Comparison of ENCODE assay signal across 8 cellular contexts in genomic region chr2:79219383-79219988, GRCh38. TPM values are rescaled to one million over a fixed set of nuclear protein-coding genes. Genes with fewer than 3 reads are reported as not detected.
DNase-seq lines count a peak whose midpoint lies in the region; ATAC-seq and TF ChIP-seq lines count a peak whose summit lies in the region.

No MANE protein-coding gene starts in this region.

- H3K4me3 ChIP-seq in iPS DF 6.9 (ENCODE audit: low read length) (no peak overlapping the region), transverse colon (no peak overlapping the region)

- H3K36me3 Mint-ChIP-seq in activated CD8-positive, alpha-beta T cell treated with anti-CD3 and anti-CD28 coated beads for 36 hours (ENCODE audit: low read depth): no peaks in the 10 kb centered on the region

- in situ Hi-C loops in transverse colon (cut with MboI; ENCODE audit: low pct_ligation_motif_present in 1 of 4, low pct_unique_long_range_greater_than_20kb in 1 of 4, low sequenced_read_pairs in 3 of 4): no loop called here

- TF ChIP-seq CTCF in activated CD8-positive, alpha-beta T cell treated with anti-CD3 and anti-CD28 coated beads for 36 hours (IDR thresholded peaks at IDR 0.05): peak; percentile 71
- peak; percentile 61 to 71 (median 66) for TF ChIP-seq CTCF in transverse colon (IDR thresholded peaks at IDR 0.05)

- H3K27ac ChIP-seq in iPS DF 6.9 (ENCODE audit: low read length): no peak overlapping the region
- H3K27ac ChIP-seq in transverse colon: no peak overlapping the region

- WGBS in iPS DF 6.9 (ENCODE audit: insufficient coverage, insufficient read length): no CpG with 5 or more reads among the region's 9 CpGs
- 33 to 35% methylated on average over 9 of the region's 9 CpGs for WGBS in transverse colon (ENCODE audit: low coverage in 1 of 2), 2 donors

- no peaks in the 10 kb centered on the region for H3K9me3 Mint-ChIP-seq in activated CD8-positive, alpha-beta T cell treated with anti-CD3 and anti-CD28 coated beads for 36 hours

- POLR2A ChIA-PET in activated CD8-positive, alpha-beta T cell treated with anti-CD3 and anti-CD28 coated beads for 36 hours (lab: Charles Lee): no interaction called here

- no peak overlapping the region for H3K27ac Mint-ChIP-seq in activated CD8-positive, alpha-beta T cell treated with anti-CD3 and anti-CD28 coated beads for 36 hours

- H3K9me3 ChIP-seq in iPS DF 6.9 (ENCODE audit: control insufficient read depth, insufficient read depth, low read length) (no peaks in the 10 kb centered on the region), transverse colon (no peaks in the 10 kb centered on the region)

- H3K27me3 ChIP-seq in iPS DF 6.9 (ENCODE audit: control insufficient read depth, insufficient read depth, low read length) (no peaks in the 10 kb centered on the region), transverse colon (no peaks in the 10 kb centered on the region)

- TF ChIP-seq EP300 in transverse colon (IDR thresholded peaks at IDR 0.05; ENCODE audit: low read depth): no peak

- H3K4me1 ChIP-seq in iPS DF 6.9 (ENCODE audit: control insufficient read depth, insufficient read depth, low read length): no peaks in the 10 kb centered on the region
- H3K4me1 ChIP-seq in transverse colon: no peaks in the 10 kb centered on the region

- no peak for TF ChIP-seq POLR2A in transverse colon (IDR thresholded peaks at IDR 0.05)

- H3K4me1 Mint-ChIP-seq in activated CD8-positive, alpha-beta T cell treated with anti-CD3 and anti-CD28 coated beads for 36 hours (ENCODE audit: low read depth): no peaks in the 10 kb centered on the region

- H3K27me3 Mint-ChIP-seq in activated CD8-positive, alpha-beta T cell treated with anti-CD3 and anti-CD28 coated beads for 36 hours: no peaks in the 10 kb centered on the region

- no peak for ATAC-seq in activated CD8-positive, alpha-beta T cell treated with anti-CD3 and anti-CD28 coated beads for 36 hours
- no peak for ATAC-seq in activated CD4-positive, CD25-positive, alpha-beta regulatory T cell treated with anti-CD3 and anti-CD28 coated beads, Interleukin-2, amount 50 U/mL, for 24 hours

- H3K36me3 ChIP-seq in iPS DF 6.9 (ENCODE audit: control insufficient read depth, insufficient read depth, low read length) (no peaks in the 10 kb centered on the region), transverse colon (no peaks in the 10 kb centered on the region)

- DNase-seq in A172 (ENCODE audit: low spot score) (peak; percentile 43), DMS79 treated with DMSO at 0.1 percent for 48 hours (lab: John Stamatoyannopoulos, UW) (peak; percentile 56), HCEC 1CT (peak; percentile 16), NCI-H1105 treated with DMSO at 0.1 percent for 48 hours (lab: John Stamatoyannopoulos, UW) (peak; percentile 56), iPS DF 6.9 (ENCODE audit: low read depth, low spot score) (peak; percentile 37), transverse colon (peak; percentile 29)
- peak; percentile 28 for DNase-seq in activated CD8-positive, alpha-beta T cell treated with anti-CD3 and anti-CD28 coated beads for 36 hours

- CTCF ChIA-PET in activated CD8-positive, alpha-beta T cell treated with anti-CD3 and anti-CD28 coated beads for 36 hours (lab: Charles Lee): no interaction called here

- intact Hi-C loops in activated CD8-positive, alpha-beta T cell treated with anti-CD3 and anti-CD28 coated beads for 36 hours (cut with micrococcal nuclease): no loop called here
- intact Hi-C loops in transverse colon (cut with DNase I; ENCODE audit: low total_unique reads): no loop called here

- no peak overlapping the region for H3K4me3 Mint-ChIP-seq in activated CD8-positive, alpha-beta T cell treated with anti-CD3 and anti-CD28 coated beads for 36 hours

RNA-seq across cellular contexts. Expression of gene REG3A, which starts 59.9 kb away (rescaled TPM):
- total RNA-seq in A172 (2014; rRNA removed; shearing (Covaris generic)): not detected in 2 replicates
- not detected for total RNA-seq in activated CD8-positive, alpha-beta T cell treated with anti-CD3 and anti-CD28 coated beads for 36 hours
- total RNA-seq in transverse colon: not detected
